22 cellular contexts compared by ENCODE assay signal in the genomic region with DNA sequence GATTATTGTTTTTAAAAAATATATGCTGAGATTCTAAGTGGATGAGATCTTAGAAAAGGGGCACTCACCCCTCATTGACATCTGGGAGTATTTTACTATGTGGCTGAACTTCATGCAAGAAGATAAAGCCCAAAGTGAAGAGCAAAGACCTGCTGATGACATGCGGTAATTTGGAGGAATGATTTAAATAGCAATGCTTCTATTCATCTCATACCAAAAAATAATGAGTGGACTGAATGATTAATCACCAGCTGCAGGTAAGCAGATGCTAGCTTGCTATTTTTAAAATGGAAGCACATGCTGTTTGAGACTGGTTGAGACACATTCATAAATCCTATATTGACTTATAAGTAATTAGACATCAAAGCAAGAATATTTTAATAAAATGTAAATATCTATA. TPM values are rescaled to one million over a fixed set of nuclear protein-coding genes. Genes with fewer than 3 reads are reported as not detected.
"Had no signal": no experiment of that assay in that cellular context is flagged by ENCODE, and none has a peak within 500 bp of the region (broad histone marks: within the 10 kb centered on the region; RNA-seq: fewer than 3 reads in every experiment).

No MANE protein-coding gene starts in this region.

- DNase-seq: cortex of kidney; dorsolateral prefrontal cortex; effector CD8-positive, alpha-beta T cell; gastrocnemius medialis; glutamatergic neuron; islet precursor cell; left cardiac atrium; left ventricle myocardium inferior; lower lobe of right lung; mesenchymal stem cell; naive thymus-derived CD4-positive, alpha-beta T cell; stimulated activated CD4-positive, alpha-beta T cell treated with anti-CD3 and anti-CD28 coated beads, Interleukin-2, amount 100 ng/mL, for 24 hours; stimulated activated naive CD4-positive, alpha-beta T cell; stomach; substantia nigra; transverse colon had no signal

- H3K36me3 Mint-ChIP-seq: naive thymus-derived CD4-positive, alpha-beta T cell had no signal

- H3K36me3 ChIP-seq: gastrocnemius medialis, left ventricle myocardium inferior, lower lobe of right lung, neutrophil, stomach, thoracic aorta, transverse colon had no signal

- ATAC-seq: esophagus mucosa; gastrocnemius medialis; left cardiac atrium; lower lobe of right lung; naive thymus-derived CD4-positive, alpha-beta T cell; sciatic nerve had no signal

- H3K9me3 ChIP-seq: gastrocnemius medialis, left ventricle myocardium inferior, lower lobe of right lung, neutrophil, stomach, thoracic aorta, transverse colon had no signal

- H3K9me3 Mint-ChIP-seq: naive thymus-derived CD4-positive, alpha-beta T cell had no signal

- H3K27ac Mint-ChIP-seq: naive thymus-derived CD4-positive, alpha-beta T cell had no signal

- H3K4me1 ChIP-seq: gastrocnemius medialis, left ventricle myocardium inferior, lower lobe of right lung, stomach, transverse colon had no signal

- H3K4me3 Mint-ChIP-seq: naive thymus-derived CD4-positive, alpha-beta T cell had no signal

- H3K4me3 ChIP-seq: dorsolateral prefrontal cortex, gastrocnemius medialis, left ventricle myocardium inferior, lower lobe of right lung, skin epidermis, stomach, thoracic aorta, transverse colon had no signal

- H3K27me3 ChIP-seq: dorsolateral prefrontal cortex, gastrocnemius medialis, neutrophil, stomach, transverse colon had no signal

- H3K27ac ChIP-seq: dorsolateral prefrontal cortex, gastrocnemius medialis, left ventricle myocardium inferior, lower lobe of right lung, neutrophil, skin epidermis, stomach, thoracic aorta, transverse colon had no signal

RNA-seq across cellular contexts. Expression of gene CDK15, which starts 12.7 kb away (rescaled TPM):
- total RNA-seq: naive thymus-derived CD4-positive, alpha-beta T cell; pulmonary artery endothelial cell had no signal
- polyA plus RNA-seq: naive thymus-derived CD4-positive, alpha-beta T cell had no signal
